ENCODE assay signal across 2 cellular contexts in the genomic region with DNA sequence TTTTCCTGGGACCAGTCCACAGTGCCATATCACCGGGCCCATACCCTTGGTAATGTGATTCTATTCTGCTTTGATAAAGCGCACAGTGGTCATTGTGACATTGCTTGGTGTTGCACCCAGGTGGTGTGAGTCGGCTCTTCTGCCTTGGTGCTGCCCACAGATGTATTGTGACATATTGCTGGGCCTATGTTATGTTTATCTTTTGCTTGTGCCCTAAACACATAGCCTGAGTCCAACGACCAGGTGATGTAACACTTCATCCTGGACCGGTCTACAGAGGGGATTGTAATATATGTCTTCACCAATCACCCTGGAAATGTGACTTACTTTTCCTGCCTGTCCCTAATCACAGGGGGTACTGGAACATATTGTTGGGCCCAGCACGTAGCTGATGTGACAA.
TF ChIP-seq lines count a peak whose summit lies in the region.

No MANE protein-coding gene starts in this region.

TF ChIP-seq in IMR-90, 13 proteins besides CTCF, POLR2A, EP300 and RAD21:
- TF ChIP-seq CEBPB (IDR thresholded peaks at IDR 0.05; ENCODE audit: low read depth, low read length) (0 out of 2 replicates have a peak, but pooled peaks have one; percentile 10), NFE2L2 (IDR thresholded peaks at IDR 0.05; ENCODE audit: low read depth, low read length) (no peak)

TF ChIP-seq in HepG2, 621 proteins besides CTCF, POLR2A, EP300 and RAD21 (continues in another document):
- no peak for TF ChIP-seq DNMT3B (CRISPR knock-in tag; conservative IDR thresholded peaks at IDR 0.05)
- peak; percentile 49; the same call in 1 of the 2 replicates for TF ChIP-seq BCL6 (CRISPR knock-in tag; IDR thresholded peaks at IDR 0.05)
- no peak for TF ChIP-seq PRMT3 (CRISPR knock-in tag; IDR thresholded peaks at IDR 0.05; ENCODE audit: borderline replicate concordance, low read depth)
- TF ChIP-seq IRF2 (CRISPR knock-in tag; IDR thresholded peaks at IDR 0.05) = 0 out of 2 replicates have a peak, but pooled peaks have one; percentile 23
- TF ChIP-seq SALL1 (CRISPR knock-in tag; IDR thresholded peaks at IDR 0.05) = peak; percentile 85
- peak; percentile 19; the same call in 1 of the 2 replicates for TF ChIP-seq KAT8 (CRISPR knock-in tag; IDR thresholded peaks at IDR 0.05)
- peak; percentile 52; the same call in 1 of the 2 replicates for TF ChIP-seq RARA (CRISPR knock-in tag; IDR thresholded peaks at IDR 0.05)
- peak; percentile 19; the same call in 1 of the 2 replicates for TF ChIP-seq CREM (IDR thresholded peaks at IDR 0.05)
- no peak for TF ChIP-seq CREM (CRISPR knock-in tag; IDR thresholded peaks at IDR 0.05)
- TF ChIP-seq MXI1 (IDR thresholded peaks at IDR 0.05; ENCODE audit: borderline replicate concordance, low read depth, low read length) = peak; percentile 55; the same call in 1 of the 3 replicates
- no peak for TF ChIP-seq ATF7-NPFF (CRISPR knock-in tag; IDR thresholded peaks at IDR 0.05; ENCODE audit: low read depth)
- TF ChIP-seq, protein P1, sequence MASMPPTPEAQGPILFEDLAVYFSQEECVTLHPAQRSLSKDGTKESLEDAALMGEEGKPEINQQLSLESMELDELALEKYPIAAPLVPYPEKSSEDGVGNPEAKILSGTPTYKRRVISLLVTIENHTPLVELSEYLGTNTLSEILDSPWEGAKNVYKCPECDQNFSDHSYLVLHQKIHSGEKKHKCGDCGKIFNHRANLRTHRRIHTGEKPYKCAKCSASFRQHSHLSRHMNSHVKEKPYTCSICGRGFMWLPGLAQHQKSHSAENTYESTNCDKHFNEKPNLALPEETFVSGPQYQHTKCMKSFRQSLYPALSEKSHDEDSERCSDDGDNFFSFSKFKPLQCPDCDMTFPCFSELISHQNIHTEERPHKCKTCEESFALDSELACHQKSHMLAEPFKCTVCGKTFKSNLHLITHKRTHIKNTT (CRISPR knock-in tag; IDR thresholded peaks at IDR 0.05) = no peak
- TF ChIP-seq CREB1 (IDR thresholded peaks at IDR 0.05) = 0 out of 2 replicates have a peak, but pooled peaks have one; percentile 14
- TF ChIP-seq CREB1 (CRISPR knock-in tag; IDR thresholded peaks at IDR 0.05) = no peak
- TF ChIP-seq STAT5B (CRISPR knock-in tag; IDR thresholded peaks at IDR 0.05) = no peak
- TF ChIP-seq SRY (CRISPR knock-in tag; IDR thresholded peaks at IDR 0.05) = no peak
- peak; percentile 55; the same call in 1 of the 2 replicates for TF ChIP-seq NCOR1 (IDR thresholded peaks at IDR 0.05; ENCODE audit: borderline replicate concordance, low read length)
- TF ChIP-seq ZNF713 (CRISPR knock-in tag; IDR thresholded peaks at IDR 0.05) = no peak
- no peak for TF ChIP-seq SRSF1 (optimal IDR thresholded peaks at IDR 0.05; ENCODE audit: low read depth, low read length)
- TF ChIP-seq GATAD2A (CRISPR knock-in tag; IDR thresholded peaks at IDR 0.05) = peak; percentile 92
- no peak for TF ChIP-seq RXRA (CRISPR knock-in tag; IDR thresholded peaks at IDR 0.05)
- no peak for TF ChIP-seq ZFP62 (CRISPR knock-in tag; IDR thresholded peaks at IDR 0.05)
- TF ChIP-seq, protein P2, sequence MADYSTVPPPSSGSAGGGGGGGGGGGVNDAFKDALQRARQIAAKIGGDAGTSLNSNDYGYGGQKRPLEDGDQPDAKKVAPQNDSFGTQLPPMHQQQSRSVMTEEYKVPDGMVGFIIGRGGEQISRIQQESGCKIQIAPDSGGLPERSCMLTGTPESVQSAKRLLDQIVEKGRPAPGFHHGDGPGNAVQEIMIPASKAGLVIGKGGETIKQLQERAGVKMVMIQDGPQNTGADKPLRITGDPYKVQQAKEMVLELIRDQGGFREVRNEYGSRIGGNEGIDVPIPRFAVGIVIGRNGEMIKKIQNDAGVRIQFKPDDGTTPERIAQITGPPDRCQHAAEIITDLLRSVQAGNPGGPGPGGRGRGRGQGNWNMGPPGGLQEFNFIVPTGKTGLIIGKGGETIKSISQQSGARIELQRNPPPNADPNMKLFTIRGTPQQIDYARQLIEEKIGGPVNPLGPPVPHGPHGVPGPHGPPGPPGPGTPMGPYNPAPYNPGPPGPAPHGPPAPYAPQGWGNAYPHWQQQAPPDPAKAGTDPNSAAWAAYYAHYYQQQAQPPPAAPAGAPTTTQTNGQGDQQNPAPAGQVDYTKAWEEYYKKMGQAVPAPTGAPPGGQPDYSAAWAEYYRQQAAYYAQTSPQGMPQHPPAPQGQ (CRISPR knock-in tag; IDR thresholded peaks at IDR 0.05; ENCODE audit: borderline replicate concordance) = no peak
- TF ChIP-seq, protein P3, sequence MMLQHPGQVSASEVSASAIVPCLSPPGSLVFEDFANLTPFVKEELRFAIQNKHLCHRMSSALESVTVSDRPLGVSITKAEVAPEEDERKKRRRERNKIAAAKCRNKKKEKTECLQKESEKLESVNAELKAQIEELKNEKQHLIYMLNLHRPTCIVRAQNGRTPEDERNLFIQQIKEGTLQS (CRISPR knock-in tag; IDR thresholded peaks at IDR 0.05) = 0 out of 2 replicates have a peak, but pooled peaks have one; percentile 32
- no peak for TF ChIP-seq HCFC1 (IDR thresholded peaks at IDR 0.05; ENCODE audit: low read depth, low read length)
- TF ChIP-seq BHLHE40 (IDR thresholded peaks at IDR 0.05; ENCODE audit: low read length) = peak; percentile 49; the same call in 1 of the 2 replicates
- peak; percentile 30; the same call in 1 of the 2 replicates for TF ChIP-seq HNF4G (IDR thresholded peaks at IDR 0.05; ENCODE audit: borderline replicate concordance, low read depth, low read length)
- no peak for TF ChIP-seq HNF4G (CRISPR knock-in tag; IDR thresholded peaks at IDR 0.05; ENCODE audit: borderline replicate concordance, low read depth)
- no peak for TF ChIP-seq GFI1 (CRISPR knock-in tag; IDR thresholded peaks at IDR 0.05; ENCODE audit: borderline replicate concordance)
- no peak for TF ChIP-seq ZNF569 (CRISPR knock-in tag; IDR thresholded peaks at IDR 0.05; ENCODE audit: borderline replicate concordance)
- TF ChIP-seq, protein P4, sequence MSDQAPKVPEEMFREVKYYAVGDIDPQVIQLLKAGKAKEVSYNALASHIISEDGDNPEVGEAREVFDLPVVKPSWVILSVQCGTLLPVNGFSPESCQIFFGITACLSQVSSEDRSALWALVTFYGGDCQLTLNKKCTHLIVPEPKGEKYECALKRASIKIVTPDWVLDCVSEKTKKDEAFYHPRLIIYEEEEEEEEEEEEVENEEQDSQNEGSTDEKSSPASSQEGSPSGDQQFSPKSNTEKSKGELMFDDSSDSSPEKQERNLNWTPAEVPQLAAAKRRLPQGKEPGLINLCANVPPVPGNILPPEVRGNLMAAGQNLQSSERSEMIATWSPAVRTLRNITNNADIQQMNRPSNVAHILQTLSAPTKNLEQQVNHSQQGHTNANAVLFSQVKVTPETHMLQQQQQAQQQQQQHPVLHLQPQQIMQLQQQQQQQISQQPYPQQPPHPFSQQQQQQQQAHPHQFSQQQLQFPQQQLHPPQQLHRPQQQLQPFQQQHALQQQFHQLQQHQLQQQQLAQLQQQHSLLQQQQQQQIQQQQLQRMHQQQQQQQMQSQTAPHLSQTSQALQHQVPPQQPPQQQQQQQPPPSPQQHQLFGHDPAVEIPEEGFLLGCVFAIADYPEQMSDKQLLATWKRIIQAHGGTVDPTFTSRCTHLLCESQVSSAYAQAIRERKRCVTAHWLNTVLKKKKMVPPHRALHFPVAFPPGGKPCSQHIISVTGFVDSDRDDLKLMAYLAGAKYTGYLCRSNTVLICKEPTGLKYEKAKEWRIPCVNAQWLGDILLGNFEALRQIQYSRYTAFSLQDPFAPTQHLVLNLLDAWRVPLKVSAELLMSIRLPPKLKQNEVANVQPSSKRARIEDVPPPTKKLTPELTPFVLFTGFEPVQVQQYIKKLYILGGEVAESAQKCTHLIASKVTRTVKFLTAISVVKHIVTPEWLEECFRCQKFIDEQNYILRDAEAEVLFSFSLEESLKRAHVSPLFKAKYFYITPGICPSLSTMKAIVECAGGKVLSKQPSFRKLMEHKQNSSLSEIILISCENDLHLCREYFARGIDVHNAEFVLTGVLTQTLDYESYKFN (CRISPR knock-in tag; conservative IDR thresholded peaks at IDR 0.05) = peak; percentile 59
- TF ChIP-seq RBM22 (optimal IDR thresholded peaks at IDR 0.05; ENCODE audit: low read length) = no peak
- no peak for TF ChIP-seq KDM2A (CRISPR knock-in tag; IDR thresholded peaks at IDR 0.05; ENCODE audit: borderline replicate concordance, low read depth)
- TF ChIP-seq, protein P5, sequence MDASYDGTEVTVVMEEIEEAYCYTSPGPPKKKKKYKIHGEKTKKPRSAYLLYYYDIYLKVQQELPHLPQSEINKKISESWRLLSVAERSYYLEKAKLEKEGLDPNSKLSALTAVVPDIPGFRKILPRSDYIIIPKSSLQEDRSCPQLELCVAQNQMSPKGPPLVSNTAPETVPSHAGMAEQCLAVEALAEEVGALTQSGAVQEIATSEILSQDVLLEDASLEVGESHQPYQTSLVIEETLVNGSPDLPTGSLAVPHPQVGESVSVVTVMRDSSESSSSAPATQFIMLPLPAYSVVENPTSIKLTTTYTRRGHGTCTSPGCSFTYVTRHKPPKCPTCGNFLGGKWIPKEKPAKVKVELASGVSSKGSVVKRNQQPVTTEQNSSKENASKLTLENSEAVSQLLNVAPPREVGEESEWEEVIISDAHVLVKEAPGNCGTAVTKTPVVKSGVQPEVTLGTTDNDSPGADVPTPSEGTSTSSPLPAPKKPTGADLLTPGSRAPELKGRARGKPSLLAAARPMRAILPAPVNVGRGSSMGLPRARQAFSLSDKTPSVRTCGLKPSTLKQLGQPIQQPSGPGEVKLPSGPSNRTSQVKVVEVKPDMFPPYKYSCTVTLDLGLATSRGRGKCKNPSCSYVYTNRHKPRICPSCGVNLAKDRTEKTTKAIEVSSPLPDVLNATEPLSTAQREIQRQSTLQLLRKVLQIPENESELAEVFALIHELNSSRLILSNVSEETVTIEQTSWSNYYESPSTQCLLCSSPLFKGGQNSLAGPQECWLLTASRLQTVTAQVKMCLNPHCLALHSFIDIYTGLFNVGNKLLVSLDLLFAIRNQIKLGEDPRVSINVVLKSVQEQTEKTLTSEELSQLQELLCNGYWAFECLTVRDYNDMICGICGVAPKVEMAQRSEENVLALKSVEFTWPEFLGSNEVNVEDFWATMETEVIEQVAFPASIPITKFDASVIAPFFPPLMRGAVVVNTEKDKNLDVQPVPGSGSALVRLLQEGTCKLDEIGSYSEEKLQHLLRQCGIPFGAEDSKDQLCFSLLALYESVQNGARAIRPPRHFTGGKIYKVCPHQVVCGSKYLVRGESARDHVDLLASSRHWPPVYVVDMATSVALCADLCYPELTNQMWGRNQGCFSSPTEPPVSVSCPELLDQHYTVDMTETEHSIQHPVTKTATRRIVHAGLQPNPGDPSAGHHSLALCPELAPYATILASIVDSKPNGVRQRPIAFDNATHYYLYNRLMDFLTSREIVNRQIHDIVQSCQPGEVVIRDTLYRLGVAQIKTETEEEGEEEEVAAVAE (CRISPR knock-in tag; IDR thresholded peaks at IDR 0.05; ENCODE audit: borderline replicate concordance) = no peak
- peak; percentile 82 for TF ChIP-seq CEBPG (CRISPR knock-in tag; IDR thresholded peaks at IDR 0.05)
- peak in 1 of 2 experiments; percentile 74; a peak in 2 of 4 replicates for TF ChIP-seq KLF16 (CRISPR knock-in tag; IDR thresholded peaks at IDR 0.05)
- TF ChIP-seq, protein P6, sequence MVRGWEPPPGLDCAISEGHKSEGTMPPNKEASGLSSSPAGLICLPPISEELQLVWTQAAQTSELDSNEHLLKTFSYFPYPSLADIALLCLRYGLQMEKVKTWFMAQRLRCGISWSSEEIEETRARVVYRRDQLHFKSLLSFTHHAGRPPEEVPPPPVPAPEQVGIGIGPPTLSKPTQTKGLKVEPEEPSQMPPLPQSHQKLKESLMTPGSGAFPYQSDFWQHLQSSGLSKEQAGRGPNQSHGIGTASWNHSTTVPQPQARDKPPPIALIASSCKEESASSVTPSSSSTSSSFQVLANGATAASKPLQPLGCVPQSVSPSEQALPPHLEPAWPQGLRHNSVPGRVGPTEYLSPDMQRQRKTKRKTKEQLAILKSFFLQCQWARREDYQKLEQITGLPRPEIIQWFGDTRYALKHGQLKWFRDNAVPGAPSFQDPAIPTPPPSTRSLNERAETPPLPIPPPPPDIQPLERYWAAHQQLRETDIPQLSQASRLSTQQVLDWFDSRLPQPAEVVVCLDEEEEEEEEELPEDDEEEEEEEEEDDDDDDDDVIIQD (CRISPR knock-in tag; IDR thresholded peaks at IDR 0.05; ENCODE audit: low read depth) = peak; percentile 49; the same call in 1 of the 2 replicates
- peak; percentile 68; the same call in 1 of the 2 replicates for TF ChIP-seq FOXK1 (CRISPR knock-in tag; IDR thresholded peaks at IDR 0.05; ENCODE audit: borderline replicate concordance, low read depth)
- TF ChIP-seq, protein P7, sequence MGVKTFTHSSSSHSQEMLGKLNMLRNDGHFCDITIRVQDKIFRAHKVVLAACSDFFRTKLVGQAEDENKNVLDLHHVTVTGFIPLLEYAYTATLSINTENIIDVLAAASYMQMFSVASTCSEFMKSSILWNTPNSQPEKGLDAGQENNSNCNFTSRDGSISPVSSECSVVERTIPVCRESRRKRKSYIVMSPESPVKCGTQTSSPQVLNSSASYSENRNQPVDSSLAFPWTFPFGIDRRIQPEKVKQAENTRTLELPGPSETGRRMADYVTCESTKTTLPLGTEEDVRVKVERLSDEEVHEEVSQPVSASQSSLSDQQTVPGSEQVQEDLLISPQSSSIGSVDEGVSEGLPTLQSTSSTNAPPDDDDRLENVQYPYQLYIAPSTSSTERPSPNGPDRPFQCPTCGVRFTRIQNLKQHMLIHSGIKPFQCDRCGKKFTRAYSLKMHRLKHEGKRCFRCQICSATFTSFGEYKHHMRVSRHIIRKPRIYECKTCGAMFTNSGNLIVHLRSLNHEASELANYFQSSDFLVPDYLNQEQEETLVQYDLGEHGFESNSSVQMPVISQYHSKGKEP (CRISPR knock-in tag; IDR thresholded peaks at IDR 0.05) = no peak
- TF ChIP-seq SNRNP70 (IDR thresholded peaks at IDR 0.05; ENCODE audit: low read depth, low read length) = no peak
- no peak for TF ChIP-seq MTA1 (CRISPR knock-in tag; IDR thresholded peaks at IDR 0.05; ENCODE audit: borderline replicate concordance)
- TF ChIP-seq, protein P8, sequence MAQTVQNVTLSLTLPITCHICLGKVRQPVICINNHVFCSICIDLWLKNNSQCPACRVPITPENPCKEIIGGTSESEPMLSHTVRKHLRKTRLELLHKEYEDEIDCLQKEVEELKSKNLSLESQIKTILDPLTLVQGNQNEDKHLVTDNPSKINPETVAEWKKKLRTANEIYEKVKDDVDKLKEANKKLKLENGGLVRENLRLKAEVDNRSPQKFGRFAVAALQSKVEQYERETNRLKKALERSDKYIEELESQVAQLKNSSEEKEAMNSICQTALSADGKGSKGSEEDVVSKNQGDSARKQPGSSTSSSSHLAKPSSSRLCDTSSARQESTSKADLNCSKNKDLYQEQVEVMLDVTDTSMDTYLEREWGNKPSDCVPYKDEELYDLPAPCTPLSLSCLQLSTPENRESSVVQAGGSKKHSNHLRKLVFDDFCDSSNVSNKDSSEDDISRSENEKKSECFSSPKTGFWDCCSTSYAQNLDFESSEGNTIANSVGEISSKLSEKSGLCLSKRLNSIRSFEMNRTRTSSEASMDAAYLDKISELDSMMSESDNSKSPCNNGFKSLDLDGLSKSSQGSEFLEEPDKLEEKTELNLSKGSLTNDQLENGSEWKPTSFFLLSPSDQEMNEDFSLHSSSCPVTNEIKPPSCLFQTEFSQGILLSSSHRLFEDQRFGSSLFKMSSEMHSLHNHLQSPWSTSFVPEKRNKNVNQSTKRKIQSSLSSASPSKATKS (CRISPR knock-in tag; IDR thresholded peaks at IDR 0.05) = no peak
- no peak; the same call in 1 of the 2 replicates for TF ChIP-seq HOXA3 (CRISPR knock-in tag; IDR thresholded peaks at IDR 0.05)
- peak; percentile 34; the same call in 1 of the 2 replicates for TF ChIP-seq TBX3 (IDR thresholded peaks at IDR 0.05; ENCODE audit: borderline replicate concordance)
- TF ChIP-seq SOX5 (CRISPR knock-in tag; IDR thresholded peaks at IDR 0.05; ENCODE audit: borderline replicate concordance) = peak; percentile 39; the same call in 1 of the 2 replicates
